Comparison of ENCODE assay signal across 8 cellular contexts in the genomic region with DNA sequence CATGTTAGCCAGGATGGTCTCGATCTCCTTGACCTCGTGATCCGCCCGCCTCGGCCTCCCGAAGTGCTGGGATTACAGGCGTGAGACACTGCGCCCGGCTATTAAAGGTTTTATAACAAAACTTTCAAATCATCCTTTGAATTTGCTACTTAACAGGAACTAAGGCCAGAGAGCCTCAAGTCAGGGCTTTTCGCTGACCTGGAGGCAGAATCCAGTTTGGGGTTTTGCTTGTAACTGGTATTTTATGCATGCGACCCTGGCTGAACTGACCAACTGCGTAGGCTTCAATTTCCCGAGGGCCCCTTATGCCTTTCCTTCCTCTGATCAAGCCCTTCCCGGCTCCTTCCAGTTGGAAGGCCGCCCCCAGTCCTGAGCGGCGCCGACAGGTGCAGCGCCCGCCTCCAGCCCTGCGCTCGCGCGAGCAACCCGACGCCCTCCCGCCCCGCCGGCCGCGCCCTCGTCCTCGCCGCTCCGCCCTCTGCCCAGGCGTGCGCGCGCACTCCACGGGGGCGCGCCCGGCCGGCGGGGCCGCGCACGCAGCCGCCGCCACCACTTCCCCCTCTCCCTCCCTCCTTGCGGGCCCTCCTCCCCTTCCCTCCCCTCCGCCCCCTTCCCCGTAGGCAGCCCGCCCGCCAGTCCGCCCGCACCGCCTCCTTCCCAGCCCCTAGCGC. TPM values are rescaled to one million over a fixed set of nuclear protein-coding genes. Genes with fewer than 3 reads are reported as not detected.
DNase-seq lines count a peak whose midpoint lies in the region; ATAC-seq and TF ChIP-seq lines count a peak whose summit lies in the region.
"Not testable (repeated sequence)": the region's sequence is repeated elsewhere in the genome, so short reads cannot be mapped to it uniquely, and the experiment has no call there.

A gene with protein sequence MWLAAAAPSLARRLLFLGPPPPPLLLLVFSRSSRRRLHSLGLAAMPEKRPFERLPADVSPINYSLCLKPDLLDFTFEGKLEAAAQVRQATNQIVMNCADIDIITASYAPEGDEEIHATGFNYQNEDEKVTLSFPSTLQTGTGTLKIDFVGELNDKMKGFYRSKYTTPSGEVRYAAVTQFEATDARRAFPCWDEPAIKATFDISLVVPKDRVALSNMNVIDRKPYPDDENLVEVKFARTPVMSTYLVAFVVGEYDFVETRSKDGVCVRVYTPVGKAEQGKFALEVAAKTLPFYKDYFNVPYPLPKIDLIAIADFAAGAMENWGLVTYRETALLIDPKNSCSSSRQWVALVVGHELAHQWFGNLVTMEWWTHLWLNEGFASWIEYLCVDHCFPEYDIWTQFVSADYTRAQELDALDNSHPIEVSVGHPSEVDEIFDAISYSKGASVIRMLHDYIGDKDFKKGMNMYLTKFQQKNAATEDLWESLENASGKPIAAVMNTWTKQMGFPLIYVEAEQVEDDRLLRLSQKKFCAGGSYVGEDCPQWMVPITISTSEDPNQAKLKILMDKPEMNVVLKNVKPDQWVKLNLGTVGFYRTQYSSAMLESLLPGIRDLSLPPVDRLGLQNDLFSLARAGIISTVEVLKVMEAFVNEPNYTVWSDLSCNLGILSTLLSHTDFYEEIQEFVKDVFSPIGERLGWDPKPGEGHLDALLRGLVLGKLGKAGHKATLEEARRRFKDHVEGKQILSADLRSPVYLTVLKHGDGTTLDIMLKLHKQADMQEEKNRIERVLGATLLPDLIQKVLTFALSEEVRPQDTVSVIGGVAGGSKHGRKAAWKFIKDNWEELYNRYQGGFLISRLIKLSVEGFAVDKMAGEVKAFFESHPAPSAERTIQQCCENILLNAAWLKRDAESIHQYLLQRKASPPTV (plus strand): TSS at position 552 of the 671 bp plus-strand sequence. CDS start 193 bp downstream, outside the sequence.

- H3K9me2 ChIP-seq in Karpas-422 (replicated peaks; ENCODE audit: insufficient read depth, low read length), result not testable (repeated sequence)

- peak within 1 kb of the TSS; percentile 42; the same call in 1 of the 2 replicates for H3K27ac ChIP-seq in Karpas-422 (ENCODE audit: low read length)
- peak within 1 kb of the TSS; percentile 93 to 94 (median 94) for H3K27ac ChIP-seq in esophagus muscularis mucosa (replicated peaks in 1 of 4)

- intact Hi-C loops in esophagus muscularis mucosa (cut with DNase I), result not testable (repeated sequence)

- not testable (repeated sequence) for TF ChIP-seq POLR2A in esophagus muscularis mucosa (IDR thresholded peaks at IDR 0.05; ENCODE audit: low read depth)

- not testable (repeated sequence) for H3K36me3 ChIP-seq in Karpas-422 (ENCODE audit: insufficient read depth, low read length); esophagus muscularis mucosa; mucosa of stomach (ENCODE audit: control insufficient read depth, insufficient read depth, low read length)

- H2AFZ ChIP-seq in Karpas-422 (ENCODE audit: low read length), result peak within 1 kb of the TSS; percentile 81; the same call in 1 of the 2 replicates

- H3K4me2 ChIP-seq in Karpas-422 (ENCODE audit: low read depth, low read length, poor library complexity, severe bottlenecking), result peak within 1 kb of the TSS; percentile 69

- H3K9me3 ChIP-seq in Karpas-422 (ENCODE audit: low read length); esophagus muscularis mucosa; mucosa of stomach (ENCODE audit: control insufficient read depth, low read length): not testable (repeated sequence)

- H3K4me1 ChIP-seq in Karpas-422 (ENCODE audit: low read length); mucosa of stomach (ENCODE audit: control insufficient read depth, insufficient read depth, low read length): not testable (repeated sequence)
- H3K4me1 ChIP-seq in esophagus muscularis mucosa, result peaks cover 13 to 28% (median 21%) of the 10 kb centered on the region in 4 donors

- not testable (repeated sequence) for TF ChIP-seq CTCF in esophagus muscularis mucosa (IDR thresholded peaks at IDR 0.05)

- 84% methylated on average over 10 of the region's 59 CpGs for WGBS in esophagus muscularis mucosa

- not testable (repeated sequence) for H3K27me3 ChIP-seq in Karpas-422 (ENCODE audit: low read length); esophagus muscularis mucosa; mucosa of stomach (ENCODE audit: control insufficient read depth, insufficient read depth, low read length)

- H3K79me2 ChIP-seq in Karpas-422 (ENCODE audit: low read length), result peaks cover 29% of the 10 kb centered on the region

- H3K9ac ChIP-seq in Karpas-422 (ENCODE audit: low read length) (peak within 1 kb of the TSS; percentile 76), mucosa of stomach (ENCODE audit: low read length) (peak within 1 kb of the TSS; percentile 54)

- TF ChIP-seq EP300 in esophagus muscularis mucosa (IDR thresholded peaks at IDR 0.05), result not testable (repeated sequence)

- peak; percentile 51 for DNase-seq in DMS 273 treated with DMSO at 0.1 percent for 48 hours (lab: John Stamatoyannopoulos, UW)
- DNase-seq in Karpas-422, result peak; percentile 94
- peak; percentile 75 for DNase-seq in RKO (ENCODE audit: low spot score)
- peak; percentile 86 for DNase-seq in activated T-helper 1 cell treated with Interleukin-2 at 50 U/mL for 16 hours (ENCODE audit: low read depth)
- peak; percentile 96 for DNase-seq in esophagus muscularis mucosa (ENCODE audit: extremely low spot score)
- peak; percentile 79 for DNase-seq in stimulated activated CD8-positive, alpha-beta memory T cell treated with anti-CD3 and anti-CD28 coated beads, Interleukin-4, amount 100 ng/mL, for 24 hours (ENCODE audit: low read depth)

- peak; percentile 45 for ATAC-seq in GM21786 (IDR thresholded peaks at IDR 0.05; ENCODE audit: unreplicated experiment)

- H3K4me3 ChIP-seq in Karpas-422 (ENCODE audit: low read length) (peak within 1 kb of the TSS; percentile 73), esophagus muscularis mucosa (peak within 1 kb of the TSS; percentile 69 to 79 (median 74))
- not testable (repeated sequence) for H3K4me3 ChIP-seq in mucosa of stomach (ENCODE audit: low read length)

- not testable (repeated sequence) for H4K20me1 ChIP-seq in Karpas-422 (ENCODE audit: insufficient read depth, low read depth, low read length)

RNA-seq across cellular contexts. Expression of the gene that starts here (rescaled TPM):
- total RNA-seq in Karpas-422 (2014; rRNA removed; shearing (Covaris generic); ENCODE audit: low replicate concordance), result 52.4 and 64.4 TPM in 2 replicates
- total RNA-seq in esophagus muscularis mucosa, result 100 to 1,000 TPM in 1 of 4 donors, 10 to 100 TPM in 3; 73.7 to 120 (median 86.5) TPM
